1 cellular context compared by ENCODE assay signal in genomic region chr17:11608396-11608795, GRCh38.
TF ChIP-seq lines count a peak whose summit lies in the region.

No MANE protein-coding gene starts in this region.

TF ChIP-seq in GM23338, 12 proteins besides CTCF, POLR2A, EP300 and RAD21 (continued from another document):
- TF ChIP-seq ZNF462 (CRISPR knock-in tag; IDR thresholded peaks at IDR 0.05) (no peak), STAT1 (IDR thresholded peaks at IDR 0.05; ENCODE audit: unreplicated experiment) (no peak), NANOG (IDR thresholded peaks at IDR 0.05; ENCODE audit: borderline replicate concordance) (no peak)
TF ChIP-seq in GM23338: peak in this region for 0.
